ENCODE assay signal across 15 cellular contexts in the genomic region with DNA sequence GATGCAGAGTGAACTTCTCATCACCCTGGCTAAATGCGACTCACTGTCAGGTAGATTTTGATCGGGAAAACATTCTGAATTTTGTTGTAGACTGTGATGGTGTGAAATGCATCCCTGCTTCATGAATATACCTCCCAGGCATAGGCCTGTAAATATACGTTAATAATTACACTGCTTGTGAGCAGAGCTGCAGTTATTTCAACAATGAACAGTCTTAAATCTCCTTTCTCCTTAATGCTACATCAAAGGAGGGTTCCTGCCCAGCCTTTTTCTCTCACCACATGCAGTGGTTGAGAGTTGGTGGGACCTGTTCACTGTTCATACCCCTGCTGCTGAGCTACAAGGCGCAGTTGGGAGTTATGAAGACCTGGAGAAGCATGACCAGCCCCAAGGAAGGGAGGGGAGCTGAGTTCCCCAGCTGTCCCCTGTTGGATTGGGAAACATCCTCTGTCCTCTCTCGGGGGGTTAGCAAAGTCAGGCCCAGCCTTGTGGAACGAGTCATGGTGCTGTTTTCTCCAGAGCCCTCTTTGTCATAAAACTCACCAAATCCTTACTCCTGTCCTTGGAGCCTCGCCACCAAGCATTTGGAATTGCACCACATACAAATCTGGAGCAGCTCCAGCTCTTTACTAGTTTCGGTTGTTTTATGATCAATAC.
"Had no signal": no experiment of that assay in that cellular context is flagged by ENCODE, and none has a peak within 500 bp of the region (broad histone marks: within the 10 kb centered on the region; RNA-seq: fewer than 3 reads in every experiment).

No MANE protein-coding gene starts in this region.

- H3K27me3 ChIP-seq: body of pancreas, transverse colon had no signal

- DNase-seq: activated CD4-positive, alpha-beta T cell treated with anti-CD3 and anti-CD28 coated beads, Interleukin-2, amount 50 U/mL, for 4 hours; activated effector memory CD4-positive, alpha-beta T cell treated with anti-CD3 and anti-CD28 coated beads, Interleukin-2, amount 50 U/mL, for 16 hours; activated T-cell treated with anti-CD3 and anti-CD28 coated beads, Interleukin-2, amount 50 U/mL, for 1 hour; body of pancreas; effector memory CD8-positive, alpha-beta T cell; left ventricle myocardium superior; spleen; stimulated activated CD4-positive, alpha-beta T cell treated with anti-CD3 and anti-CD28 coated beads, Interleukin-1b, Interleukin-23, amount 100 ng/mL, for 48 hours; stimulated activated naive B cell treated with anti-CD40 and anti-IgM and Interleukin-4, amounts not matched to agents 10 μg/mL and 1 μg/mL and 100 μg/mL, for 72 hours; transverse colon had no signal

- H3K4me1 ChIP-seq: body of pancreas, parathyroid adenoma, spleen, transverse colon had no signal

- H3K36me3 ChIP-seq: spleen, transverse colon had no signal

- H3K36me3 Mint-ChIP-seq: activated naive CD4-positive, alpha-beta T cell treated with anti-CD3 and anti-CD28 coated beads, Interleukin-2, amount 50 U/mL, for 72 hours; stimulated activated naive B cell treated with anti-CD40 and anti-IgM and Interleukin-4, amounts not matched to agents 10 μg/mL and 1 μg/mL and 100 μg/mL, for 72 hours had no signal

- ATAC-seq: activated CD4-positive, CD25-positive, alpha-beta regulatory T cell treated with anti-CD3 and anti-CD28 coated beads, Interleukin-2, amount 50 U/mL, for 24 hours; activated naive CD4-positive, alpha-beta T cell treated with anti-CD3 and anti-CD28 coated beads, Interleukin-2, amount 50 U/mL, for 72 hours; body of pancreas; effector memory CD8-positive, alpha-beta T cell; left ventricle myocardium superior; stimulated activated naive B cell treated with anti-CD40 and anti-IgM and Interleukin-4, amounts not matched to agents 10 μg/mL and 1 μg/mL and 100 μg/mL, for 72 hours had no signal

- H3K9me3 ChIP-seq: body of pancreas had no signal

- H3K4me3 Mint-ChIP-seq: central memory CD8-positive, alpha-beta T cell; dendritic cell treated with granulocyte-macrophage colony-stimulating factor and Interleukin-4, amounts not matched to agents 40 ng/mL and 50 ng/mL, for 4 days; effector memory CD8-positive, alpha-beta T cell; stimulated activated naive B cell treated with anti-CD40 and anti-IgM and Interleukin-4, amounts not matched to agents 10 μg/mL and 1 μg/mL and 100 μg/mL, for 72 hours had no signal

- H3K27ac ChIP-seq: body of pancreas, parathyroid adenoma, spleen, transverse colon had no signal

- H3K9me3 Mint-ChIP-seq: central memory CD8-positive, alpha-beta T cell; effector memory CD8-positive, alpha-beta T cell had no signal

- H3K27ac Mint-ChIP-seq: activated naive CD4-positive, alpha-beta T cell treated with anti-CD3 and anti-CD28 coated beads, Interleukin-2, amount 50 U/mL, for 72 hours; dendritic cell treated with granulocyte-macrophage colony-stimulating factor and Interleukin-4, amounts not matched to agents 40 ng/mL and 50 ng/mL, for 4 days; effector memory CD8-positive, alpha-beta T cell; stimulated activated naive B cell treated with anti-CD40 and anti-IgM and Interleukin-4, amounts not matched to agents 10 μg/mL and 1 μg/mL and 100 μg/mL, for 72 hours had no signal

- H3K4me3 ChIP-seq: body of pancreas, spleen, transverse colon had no signal
